ENCODE assay signal across 9 cellular contexts in the genomic region with DNA sequence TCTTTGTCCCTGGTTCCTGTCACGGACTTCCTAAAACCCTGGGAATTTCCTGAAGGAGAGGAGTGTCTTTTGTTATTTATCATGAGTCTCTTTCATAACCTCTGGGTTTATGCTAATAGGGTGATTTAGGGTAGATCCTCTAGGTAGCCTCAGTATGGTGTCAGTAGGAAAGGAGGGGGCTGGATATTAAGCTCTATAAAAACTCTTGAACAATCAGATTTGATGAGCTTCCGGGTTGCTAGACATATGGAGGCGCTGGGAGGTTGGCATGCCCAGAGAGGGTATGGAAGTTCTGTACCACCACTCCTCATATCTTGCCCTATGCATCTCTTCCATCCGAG. TPM values are rescaled to one million over a fixed set of nuclear protein-coding genes. Genes with fewer than 3 reads are reported as not detected.
DNase-seq lines count a peak whose midpoint lies in the region; ATAC-seq and TF ChIP-seq lines count a peak whose summit lies in the region.
"Had no signal": no experiment of that assay in that cellular context is flagged by ENCODE, and none has a peak within 500 bp of the region (broad histone marks: within the 10 kb centered on the region; RNA-seq: fewer than 3 reads in every experiment).

No MANE protein-coding gene starts in this region.

- no peaks in the 10 kb centered on the region for H3K9me3 Mint-ChIP-seq in HFFc6
- H3K9me3 Mint-ChIP-seq in activated CD8-positive, alpha-beta T cell treated with anti-CD3 and anti-CD28 coated beads for 36 hours, result peaks cover 1% of the 10 kb centered on the region

- H3K4me1 ChIP-seq in foreskin keratinocyte (peaks cover 4% of the 10 kb centered on the region), gastrocnemius medialis (peaks cover 0 to 5% of the 10 kb centered on the region in 2 donors)

- intact Hi-C loops in activated CD8-positive, alpha-beta T cell treated with anti-CD3 and anti-CD28 coated beads for 36 hours (cut with micrococcal nuclease), result no loop called here
- intact Hi-C loops in gastrocnemius medialis (cut with DNase I; ENCODE audit: low total_unique reads), result no loop called here

- peak overlapping the region; percentile 54 for H3K27ac ChIP-seq in foreskin keratinocyte
- H3K27ac ChIP-seq in gastrocnemius medialis, result no peak overlapping the region
- H3K27ac ChIP-seq: KMS-11 had no signal

- H3K36me3 ChIP-seq in gastrocnemius medialis, result no peaks in the 10 kb centered on the region

- POLR2A ChIA-PET in activated CD8-positive, alpha-beta T cell treated with anti-CD3 and anti-CD28 coated beads for 36 hours (lab: Charles Lee), result no interaction called here

- H3K36me3 Mint-ChIP-seq in HFFc6 (ENCODE audit: low read depth), result no peaks in the 10 kb centered on the region
- peaks cover 7% of the 10 kb centered on the region for H3K36me3 Mint-ChIP-seq in activated CD8-positive, alpha-beta T cell treated with anti-CD3 and anti-CD28 coated beads for 36 hours (ENCODE audit: low read depth)

- H3K4me3 Mint-ChIP-seq in HFFc6, result peak overlapping the region; percentile 89
- H3K4me3 Mint-ChIP-seq in activated CD8-positive, alpha-beta T cell treated with anti-CD3 and anti-CD28 coated beads for 36 hours, result peak overlapping the region; percentile 74

- peak; percentile 40 for ATAC-seq in activated CD8-positive, alpha-beta T cell treated with anti-CD3 and anti-CD28 coated beads for 36 hours
- ATAC-seq in foreskin keratinocyte, result no peak
- no peak for ATAC-seq in gastrocnemius medialis
- no peak for ATAC-seq in HG03354 (IDR thresholded peaks at IDR 0.05; ENCODE audit: poor library complexity, severe bottlenecking, unreplicated experiment)

- in situ Hi-C loops in gastrocnemius medialis (cut with MboI; ENCODE audit: low sequenced_read_pairs in 4 of 4), result loop anchor here in 1 of 4 donors (10.0 kb wide), 1 partner anchor 594 kb away; no protein-coding TSS in a partner anchor

- CTCF ChIA-PET in activated CD8-positive, alpha-beta T cell treated with anti-CD3 and anti-CD28 coated beads for 36 hours (lab: Charles Lee), result interaction anchor here (1.0 kb wide), 1 partner anchor 174 kb away, joined by 3 read pairs; no protein-coding TSS in a partner anchor

- H3K4me1 Mint-ChIP-seq in HFFc6 (ENCODE audit: low read depth), result peaks cover 15% of the 10 kb centered on the region
- H3K4me1 Mint-ChIP-seq in activated CD8-positive, alpha-beta T cell treated with anti-CD3 and anti-CD28 coated beads for 36 hours (ENCODE audit: low read depth), result peaks cover 14% of the 10 kb centered on the region

- TF ChIP-seq CTCF in HFFc6 (IDR thresholded peaks at IDR 0.05) (no peak), foreskin keratinocyte (conservative IDR thresholded peaks at IDR 0.05) (no peak), gastrocnemius medialis (IDR thresholded peaks at IDR 0.05 in 4 of 5, conservative IDR thresholded peaks at IDR 0.05 in 1 of 5) (no peak)
- TF ChIP-seq CTCF in activated CD8-positive, alpha-beta T cell treated with anti-CD3 and anti-CD28 coated beads for 36 hours (IDR thresholded peaks at IDR 0.05), result no peak

- H3K27me3 Mint-ChIP-seq in HFFc6 (ENCODE audit: insufficient read depth), result peaks cover 9% of the 10 kb centered on the region
- peaks cover 2% of the 10 kb centered on the region for H3K27me3 Mint-ChIP-seq in activated CD8-positive, alpha-beta T cell treated with anti-CD3 and anti-CD28 coated beads for 36 hours

- no peak overlapping the region; the same call in 1 of the 2 replicates for H3K27ac Mint-ChIP-seq in HFFc6
- peak overlapping the region; percentile 86 for H3K27ac Mint-ChIP-seq in activated CD8-positive, alpha-beta T cell treated with anti-CD3 and anti-CD28 coated beads for 36 hours

- peak overlapping the region in 3 of 4 donors; percentile 37 to 65 (median 49) for H3K4me3 ChIP-seq in gastrocnemius medialis

- DNase-seq in HFFc6, result no peak
- DNase-seq in activated CD8-positive, alpha-beta T cell treated with anti-CD3 and anti-CD28 coated beads for 36 hours, result no peak
- no peak for DNase-seq in foreskin keratinocyte
- no peak for DNase-seq in gastrocnemius medialis
- DNase-seq in LoVo (ENCODE audit: low spot score), result no peak
- no peak for DNase-seq in NCI-H1092 (lab: John Stamatoyannopoulos, UW)
- DNase-seq in stimulated activated CD4-positive, alpha-beta T cell treated with anti-CD3 and anti-CD28 coated beads, Interleukin-2, amount 100 ng/mL, for 24 hours, result no peak

- TF ChIP-seq POLR2A in gastrocnemius medialis (IDR thresholded peaks at IDR 0.05), result no peak

- H3K27me3 ChIP-seq in foreskin keratinocyte (no peaks in the 10 kb centered on the region), gastrocnemius medialis (no peaks in the 10 kb centered on the region)

- H3K9me3 ChIP-seq in gastrocnemius medialis, result no peaks in the 10 kb centered on the region

RNA-seq across cellular contexts. Expression of a gene that starts 15.5 kb away (rescaled TPM):
- total RNA-seq in HFFc6 (2021; fragmentation: NEBNext Ultra II Directional; extraction: Animal tissue kit (Norgen Biotek cat#: 25700)), result 10 to 100 TPM; 31.1 to 52.5 (median 39.7) TPM
- 100 to 1,000 TPM; 108 to 120 TPM for total RNA-seq in activated CD8-positive, alpha-beta T cell treated with anti-CD3 and anti-CD28 coated beads for 36 hours
- total RNA-seq in foreskin keratinocyte (62.1 and 67.8 TPM in 2 replicates), gastrocnemius medialis (10 to 100 TPM in 3 of 4 donors, 1 to 10 TPM in 1; 9.9 to 54.7 (median 18.7) TPM)
- polyA plus RNA-seq in foreskin keratinocyte, result 11.2 and 14.7 TPM in 2 replicates

RNA-seq across cellular contexts. Expression of a gene that starts 30.9 kb away (rescaled TPM):
- total RNA-seq in HFFc6 (2021; fragmentation: NEBNext Ultra II Directional; extraction: Animal tissue kit (Norgen Biotek cat#: 25700)), result 10 to 100 TPM; 31.7 to 38.6 (median 33.5) TPM
- 10 to 100 TPM; 24.5 to 25.3 TPM for total RNA-seq in activated CD8-positive, alpha-beta T cell treated with anti-CD3 and anti-CD28 coated beads for 36 hours
- total RNA-seq in foreskin keratinocyte (23.1 and 25.5 TPM in 2 replicates), gastrocnemius medialis (100 to 1,000 TPM in 1 of 4 donors, 10 to 100 TPM in 3; 68.9 to 106 (median 93.5) TPM)
- polyA plus RNA-seq in foreskin keratinocyte, result 11.5 and 13.1 TPM in 2 replicates
